9 cellular contexts compared by ENCODE assay signal in the genomic region with DNA sequence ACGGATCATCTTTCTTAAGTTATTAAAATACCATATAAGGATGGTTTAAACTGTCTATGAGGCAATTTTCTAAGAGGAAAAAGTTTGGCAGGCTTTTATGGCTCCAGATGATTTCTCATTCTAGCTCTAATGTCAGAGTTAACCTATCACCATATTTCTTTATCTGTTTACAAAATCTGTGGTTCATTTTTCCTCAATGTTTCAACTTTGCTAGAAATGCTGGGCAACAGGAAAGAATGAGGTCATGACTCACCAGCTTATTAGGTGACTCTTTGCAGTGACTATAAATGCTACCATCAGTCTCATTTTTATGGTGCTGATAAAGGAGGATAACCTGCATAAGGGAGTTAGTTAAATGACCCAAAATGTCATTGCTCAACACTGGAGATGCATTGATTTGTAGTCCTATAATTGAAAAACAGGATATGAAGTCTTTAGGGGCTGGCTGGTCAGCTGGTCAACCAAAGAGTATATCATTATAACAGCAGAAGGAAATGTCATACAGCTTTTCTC. TPM values are rescaled to one million over a fixed set of nuclear protein-coding genes. Genes with fewer than 3 reads are reported as not detected.
DNase-seq lines count a peak whose midpoint lies in the region; ATAC-seq, FAIRE-seq and TF ChIP-seq lines count a peak whose summit lies in the region.
"Had no signal": no experiment of that assay in that cellular context is flagged by ENCODE, and none has a peak within 500 bp of the region (broad histone marks: within the 10 kb centered on the region; RNA-seq: fewer than 3 reads in every experiment).

No MANE protein-coding gene starts in this region.

- no peak for FAIRE-seq in A549 (lab: Jason Lieb, UNC)
- FAIRE-seq in frontal cortex (lab: Jason Lieb, UNC) = no peak

- DNase-seq in A549 (ENCODE audit: low read depth in 1 of 2, low spot score in 1 of 2) (peak in 1 of 2 experiments; percentile 32), HCT116 (ENCODE audit: low read depth, low spot score) (no peak), glomerular visceral epithelial cell (ENCODE audit: extremely low spot score) (peak; percentile 35), frontal cortex (ENCODE audit: low spot score in 2 of 2) (no peak), anterior cingulate cortex (lab: John Stamatoyannopoulos, UW) (no peak), NCI-H748 (lab: John Stamatoyannopoulos, UW; ENCODE audit: unreplicated experiment) (no peak), coronary artery (ENCODE audit: low spot score) (no peak)
- no peak for DNase-seq in activated CD4-positive, alpha-beta memory T cell treated with anti-CD3 and anti-CD28 coated beads for 36 hours

- no peaks in the 10 kb centered on the region for H3K36me3 Mint-ChIP-seq in activated CD4-positive, alpha-beta memory T cell treated with anti-CD3 and anti-CD28 coated beads for 36 hours

- H3K9ac ChIP-seq in HCT116 (ENCODE audit: low read length) = no peak overlapping the region

- CTCF ChIA-PET in A549 (lab: Yijun Ruan, JAX) = interaction anchor here (0.7 to 1.1 kb wide), 3 partner anchors 10 to 16 kb away, joined by 3 read pairs; no protein-coding TSS in a partner anchor
- CTCF ChIA-PET in HCT116 (lab: Charles Lee) = interaction anchor here (1.1 kb wide), 1 partner anchor 13 kb away, joined by 3 read pairs; no protein-coding TSS in a partner anchor
- CTCF ChIA-PET in activated CD4-positive, alpha-beta memory T cell treated with anti-CD3 and anti-CD28 coated beads for 36 hours (lab: Charles Lee) = no interaction called here

- TF ChIP-seq POLR2A in A549 (IDR thresholded peaks at IDR 0.05; ENCODE audit: low read length) (no peak), HCT116 (IDR thresholded peaks at IDR 0.05; ENCODE audit: borderline replicate concordance, extremely low read depth, insufficient read depth, insufficient read length) (no peak)

- intact Hi-C loops in HCT116 (cut with micrococcal nuclease) = no loop called here
- intact Hi-C loops in activated CD4-positive, alpha-beta memory T cell treated with anti-CD3 and anti-CD28 coated beads for 36 hours (cut with micrococcal nuclease) = loop anchor here (1.0 to 10.0 kb wide), 2 partner anchors 8 to 829 kb away; no protein-coding TSS in a partner anchor

- H3K4me2 ChIP-seq in A549 (peak overlapping the region; percentile 19; the same call in 1 of the 3 replicates), HCT116 (ENCODE audit: low read length) (peak overlapping the region; percentile 24)

- no peaks in the 10 kb centered on the region for H3K79me2 ChIP-seq in HCT116 (ENCODE audit: insufficient read depth, low read length)

- H3K4me1 ChIP-seq in A549 (peaks cover 9% of the 10 kb centered on the region; the same call in 2 of the 3 replicates), HCT116 (ENCODE audit: control insufficient read depth in 1 of 2, insufficient read depth in 2 of 2, low read length in 2 of 2) (peaks cover 0 to 10% of the 10 kb centered on the region in 2 experiments; a peak in 2 of 4 replicates)

- POLR2A ChIA-PET in A549 (lab: Yijun Ruan, JAX) (no interaction called here), HCT116 (lab: Charles Lee) (no interaction called here)
- POLR2A ChIA-PET in activated CD4-positive, alpha-beta memory T cell treated with anti-CD3 and anti-CD28 coated beads for 36 hours (lab: Charles Lee) = no interaction called here

- H3K27me3 ChIP-seq in HCT116 (ENCODE audit: insufficient read depth, low read length) = no peaks in the 10 kb centered on the region

- no TSS peak for BruUV-seq in HCT116 (replicated peaks; lab: Mats Ljungman, UMichigan)

- no peaks in the 10 kb centered on the region for H3K27me3 Mint-ChIP-seq in activated CD4-positive, alpha-beta memory T cell treated with anti-CD3 and anti-CD28 coated beads for 36 hours

- no peak overlapping the region for H3K4me3 Mint-ChIP-seq in activated CD4-positive, alpha-beta memory T cell treated with anti-CD3 and anti-CD28 coated beads for 36 hours

- H3K4me1 Mint-ChIP-seq in activated CD4-positive, alpha-beta memory T cell treated with anti-CD3 and anti-CD28 coated beads for 36 hours (ENCODE audit: low read depth) = peaks cover 21% of the 10 kb centered on the region

- no peaks in the 10 kb centered on the region for H3K9me2 ChIP-seq in HCT116 (ENCODE audit: insufficient read depth)

- peak; percentile 31 to 59; a peak in 3 of 6 replicates for ATAC-seq in A549
- ATAC-seq in HCT116 = peak; percentile 53
- ATAC-seq: left lobe of liver had no signal

- peak overlapping the region; percentile 42 for H3K27ac Mint-ChIP-seq in activated CD4-positive, alpha-beta memory T cell treated with anti-CD3 and anti-CD28 coated beads for 36 hours

- RAD21 ChIA-PET in HCT116 (lab: Charles Lee; ENCODE audit: low non-redundant PET in 1 of 2, low total read pairs in 2 of 2, uncharacterized antibody in 2 of 2, unreplicated experiment in 2 of 2) = no interaction called here

- H3K9me3 Mint-ChIP-seq in activated CD4-positive, alpha-beta memory T cell treated with anti-CD3 and anti-CD28 coated beads for 36 hours = no peaks in the 10 kb centered on the region

- 70% methylated on average over 1 of the region's 1 CpG for WGBS in A549 (ENCODE audit: missing lambda C conversion rate)

- TF ChIP-seq RAD21 in A549 (conservative IDR thresholded peaks at IDR 0.05 in 1 of 2, IDR thresholded peaks at IDR 0.05 in 1 of 2) = no peak
- no peak for TF ChIP-seq RAD21 in HCT116 (IDR thresholded peaks at IDR 0.05; ENCODE audit: low read depth)

- H3K36me3 ChIP-seq in HCT116 (ENCODE audit: control insufficient read depth in 1 of 2, insufficient read depth in 2 of 2, low read length in 2 of 2) = no peaks in the 10 kb centered on the region

- no peaks in the 10 kb centered on the region for H4K20me1 ChIP-seq in HCT116 (ENCODE audit: insufficient read depth)

- TF ChIP-seq EP300 in A549 (IDR thresholded peaks at IDR 0.05) = no peak

- H2AFZ ChIP-seq in HCT116 (ENCODE audit: low read depth, low read length, poor library complexity, severe bottlenecking) = peak overlapping the region; percentile 53

- no peak overlapping the region for H3K4me3 ChIP-seq in A549
- no peak overlapping the region for H3K4me3 ChIP-seq in HCT116 (replicated peaks in 1 of 2; ENCODE audit: low read depth in 1 of 2, low read length in 2 of 2)
- H3K4me3 ChIP-seq in coronary artery = no peak overlapping the region

- H3K9me3 ChIP-seq in A549 (no peaks in the 10 kb centered on the region), HCT116 (ENCODE audit: control insufficient read depth in 1 of 2, insufficient read depth in 1 of 2, low read depth in 1 of 2, low read length in 2 of 2) (no peaks in the 10 kb centered on the region)

- TF ChIP-seq CTCF in A549 (IDR thresholded peaks at IDR 0.05) (no peak), HCT116 (IDR thresholded peaks at IDR 0.05 in 2 of 3, conservative IDR thresholded peaks at IDR 0.05 in 1 of 3; ENCODE audit: borderline replicate concordance in 1 of 3, insufficient read depth in 1 of 3, low read depth in 2 of 3, low read length in 2 of 3) (no peak), coronary artery (IDR thresholded peaks at IDR 0.05) (no peak)

- H3K27ac ChIP-seq in A549 (no peak overlapping the region), HCT116 (ENCODE audit: low read depth, low read length) (no peak overlapping the region), coronary artery (no peak overlapping the region)

TF ChIP-seq in A549, 52 proteins besides CTCF, POLR2A, EP300 and RAD21:
- TF ChIP-seq RARB (CRISPR knock-in tag; IDR thresholded peaks at IDR 0.05) (no peak), JUNB (IDR thresholded peaks at IDR 0.05) (no peak), JUN (IDR thresholded peaks at IDR 0.05) (no peak), MAFK (IDR thresholded peaks at IDR 0.05; ENCODE audit: partially characterized antibody) (peak; percentile 66)

TF ChIP-seq in HCT116, 20 proteins besides CTCF, POLR2A, EP300 and RAD21:
- TF ChIP-seq FOSL1 (IDR thresholded peaks at IDR 0.05; ENCODE audit: low read depth) (peak; percentile 23; the same call in 1 of the 2 replicates), CEBPB (IDR thresholded peaks at IDR 0.05; ENCODE audit: low read depth) (no peak), JUND (IDR thresholded peaks at IDR 0.05) (peak; percentile 21; the same call in 1 of the 2 replicates), POLR2AphosphoS5 (IDR thresholded peaks at IDR 0.05; ENCODE audit: low read depth, low read length) (no peak)

RNA-seq across cellular contexts. Expression of a gene that starts 45.3 kb away (rescaled TPM):
- polyA plus RNA-seq in A549 (2011; rRNA removed) (226 and 305 TPM in 2 replicates), A549 (2017; fragmentation: RNase III; extraction: RNeasy Plus Mini Kit Qiagen cat#74134 plus additional on column Dnase treatment) (196 to 206 TPM (median 205 TPM) in 3 replicates)
- 109 TPM in 2 replicates for polyA plus RNA-seq in A549 (2012; cell fraction: cytosol; rRNA removed)
- polyA plus RNA-seq in A549 (2012; cell fraction: nucleus; rRNA removed) = 41.2 and 57.7 TPM in 2 replicates
- 42.7 and 43.8 TPM in 2 replicates for polyA minus RNA-seq in A549 (2011; rRNA and poly(A)+ RNA removed)
- total RNA-seq in HCT116 (2021; ENCODE audit: unreplicated experiment) (79.2 TPM), frontal cortex (66.4 TPM)
- 50.5 and 58.3 TPM in 2 replicates for polyA plus RNA-seq in HCT116 (2012)
- 100 to 1,000 TPM; 211 to 213 TPM for total RNA-seq in activated CD4-positive, alpha-beta memory T cell treated with anti-CD3 and anti-CD28 coated beads for 36 hours
